ENCODE assay signal across 8 cellular contexts in the genomic region with DNA sequence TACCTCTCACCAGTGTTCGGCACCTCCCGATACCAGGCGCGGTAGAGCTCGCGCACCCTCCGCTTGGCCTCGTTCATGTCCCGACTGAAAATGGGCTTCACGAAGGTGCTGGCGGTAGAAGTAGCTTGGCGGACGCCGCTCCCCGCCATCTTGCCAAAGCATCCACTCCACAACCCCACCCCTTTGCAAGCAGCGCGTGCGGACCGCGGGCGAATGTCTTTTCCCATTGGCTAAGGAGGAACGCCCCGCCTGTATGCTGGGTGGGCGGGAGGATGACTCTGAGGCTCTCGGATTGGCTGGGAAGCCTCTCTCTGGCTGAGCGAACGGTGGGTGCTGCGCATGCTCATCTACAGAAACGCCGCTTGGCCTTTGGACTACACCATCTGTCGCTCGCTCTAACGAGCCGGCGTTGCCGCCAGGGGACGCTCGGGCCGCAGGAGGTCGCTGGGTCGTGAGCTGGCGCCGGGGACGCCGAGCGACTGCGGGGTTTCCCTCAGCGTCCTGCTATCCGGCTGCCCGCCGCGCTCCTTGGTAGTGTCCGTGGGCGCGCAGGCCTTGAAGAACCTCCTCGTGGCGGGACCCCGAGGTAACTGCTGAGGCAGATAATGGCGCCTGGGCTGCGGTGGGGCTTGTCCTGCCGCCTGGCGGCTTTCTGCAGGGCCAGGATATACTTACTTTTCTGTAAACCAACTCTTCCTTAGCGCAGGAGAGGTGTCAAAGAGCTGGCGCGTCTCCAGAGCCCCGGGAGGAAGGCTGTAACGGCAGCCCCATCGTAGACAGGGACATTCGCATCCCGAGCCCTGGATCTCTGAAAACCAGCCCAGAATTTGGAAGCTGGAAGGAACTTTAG.
DNase-seq lines count a peak whose midpoint lies in the region; ATAC-seq and TF ChIP-seq lines count a peak whose summit lies in the region.

Gene NDUFA6, minus strand, starts transcription at position 177 of the 850 bp plus-strand sequence. Its CDS starts 28 bp downstream, at position 149.

- TF ChIP-seq CTCF in AG04449 (IDR thresholded peaks at IDR 0.05; ENCODE audit: insufficient read depth, low read length, missing control alignments) (peak; percentile 95), WI38 (IDR thresholded peaks at IDR 0.05; ENCODE audit: low read depth, low read length) (peak; percentile 86), cardiac fibroblast (IDR thresholded peaks at IDR 0.05; ENCODE audit: low read depth, low read length) (peak; percentile 63)

- POLR2A ChIA-PET in AG04449 (lab: Yijun Ruan, JAX): interaction anchor here (1.2 to 2.3 kb wide), 3 partner anchors 11 to 353 kb away, joined by 3 to 10 read pairs (median 3); partner anchors contain the start of gene SMDT1

- CTCF ChIA-PET in AG04449 (lab: Yijun Ruan, JAX): interaction anchor here (0.6 to 5.6 kb wide), 40 partner anchors 8 to 394 kb away, joined by 3 to 177 read pairs (median 4); partner anchors contain the start of genes CENPM, NFAM1 and SMDT1

- peak; percentile 93 for ATAC-seq in GM18870 (IDR thresholded peaks at IDR 0.05; ENCODE audit: unreplicated experiment)
- peak; percentile 94 for ATAC-seq in HG03139 (IDR thresholded peaks at IDR 0.05; ENCODE audit: unreplicated experiment)

- H3K4me3 ChIP-seq in AG04449 (ENCODE audit: low read depth, low read length) (peak within 1 kb of the TSS; percentile 97), WI38 (ENCODE audit: low read depth, low read length) (peak within 1 kb of the TSS; percentile 88), cardiac fibroblast (replicated peaks in 1 of 2; ENCODE audit: low read depth in 2 of 2, low read length in 2 of 2) (peak within 1 kb of the TSS; percentile 93 to 96)

- DNase-seq in AG04449 (ENCODE audit: low read depth, low spot score): peak; percentile 92
- DNase-seq in NCI-H2227 (lab: John Stamatoyannopoulos, UW; ENCODE audit: unreplicated experiment): peak; percentile 97
- DNase-seq in cardiac fibroblast (ENCODE audit: low read depth in 2 of 2): peak; percentile 99
- peak; percentile 99 for DNase-seq in iPS-NIHi7 (ENCODE audit: extremely low spot score)
- DNase-seq in smooth muscle cell of the brain vasculature (ENCODE audit: low read depth, low spot score): peak; percentile 95

Comparison
In these comparisons a context has a peak if more than half of its experiments do, and no peak if none do; other contexts are left out.
1. Peak in every context shown above with its lines: DNase-seq, ATAC-seq and H3K4me3 ChIP-seq.